In genomic region chr14:54503476-54503875, GRCh38 we compare ENCODE assay signal across 8 cellular contexts. TPM values are rescaled to one million over a fixed set of nuclear protein-coding genes. Genes with fewer than 3 reads are reported as not detected.
DNase-seq lines count a peak whose midpoint lies in the region; ATAC-seq and TF ChIP-seq lines count a peak whose summit lies in the region.

No MANE protein-coding gene starts in this region.

- H3K27me3 ChIP-seq in ACC112 (ENCODE audit: insufficient read depth, low read length): no peaks in the 10 kb centered on the region
- no peaks in the 10 kb centered on the region for H3K27me3 ChIP-seq in left ventricle myocardium inferior (ENCODE audit: low read depth)

- H3K79me2 ChIP-seq in ACC112 (ENCODE audit: control insufficient read depth, insufficient read depth, low read length, unreplicated experiment): no peaks in the 10 kb centered on the region

- no peaks in the 10 kb centered on the region for H3K9me3 Mint-ChIP-seq in stimulated activated effector memory CD8-positive, alpha-beta T cell treated with anti-CD3 and anti-CD28 coated beads, Interleukin-12 subunit alpha, Interleukin-12 subunit beta, amount 100 ng/mL, for 72 hours

- H3K36me3 ChIP-seq in ACC112 (ENCODE audit: insufficient read depth, low read length) (no peaks in the 10 kb centered on the region), left ventricle myocardium inferior (no peaks in the 10 kb centered on the region)

- H3K4me1 ChIP-seq in ACC112 (ENCODE audit: control insufficient read depth, insufficient read depth, low read length, unreplicated experiment) (peaks cover 3% of the 10 kb centered on the region), left ventricle myocardium inferior (no peaks in the 10 kb centered on the region)

- H3K9me3 ChIP-seq in left ventricle myocardium inferior (replicated peaks): no peaks in the 10 kb centered on the region

- intact Hi-C loops in left ventricle myocardium inferior (cut with micrococcal nuclease): no loop called here

- no peak overlapping the region for H3K4me3 Mint-ChIP-seq in stimulated activated effector memory CD8-positive, alpha-beta T cell treated with anti-CD3 and anti-CD28 coated beads, Interleukin-12 subunit alpha, Interleukin-12 subunit beta, amount 100 ng/mL, for 72 hours

- TF ChIP-seq CTCF in GM13977 (IDR thresholded peaks at IDR 0.05; ENCODE audit: extremely low read depth, insufficient read depth, missing control alignments): peak; percentile 39
- peak; percentile 26 for TF ChIP-seq CTCF in left ventricle myocardium inferior (IDR thresholded peaks at IDR 0.05; ENCODE audit: borderline replicate concordance)

- no peak overlapping the region for H3K27ac Mint-ChIP-seq in stimulated activated effector memory CD8-positive, alpha-beta T cell treated with anti-CD3 and anti-CD28 coated beads, Interleukin-12 subunit alpha, Interleukin-12 subunit beta, amount 100 ng/mL, for 72 hours

- H2AFZ ChIP-seq in ACC112 (ENCODE audit: low read length, unreplicated experiment): peak overlapping the region; percentile 54

- in situ Hi-C loops in GM13977 (cut with MboI; ENCODE audit: low pct_unique_long_range_greater_than_20kb, low sequenced_read_pairs, unreplicated experiment): no loop called here

- no peak overlapping the region for H3K4me3 ChIP-seq in ACC112 (ENCODE audit: low read depth, low read length)
- H3K4me3 ChIP-seq in left ventricle myocardium inferior: no peak overlapping the region

- DNase-seq in GM13977 (ENCODE audit: low spot score) (no peak), left ventricle myocardium inferior (no peak), NCI-H526 (lab: John Stamatoyannopoulos, UW) (no peak), NCI-H146 (lab: John Stamatoyannopoulos, UW) (no peak)
- no peak for DNase-seq in stimulated activated effector memory CD8-positive, alpha-beta T cell treated with anti-CD3 and anti-CD28 coated beads, Interleukin-12 subunit alpha, Interleukin-12 subunit beta, amount 100 ng/mL, for 72 hours (ENCODE audit: low spot score in 2 of 2)

- ATAC-seq in SK-N-SH treated with all-trans-retinoic acid at 6 μM for 48 hours (peak; percentile 92), GM21360 (IDR thresholded peaks at IDR 0.05; ENCODE audit: unreplicated experiment) (no peak)
- ATAC-seq in stimulated activated effector memory CD8-positive, alpha-beta T cell treated with anti-CD3 and anti-CD28 coated beads, Interleukin-12 subunit alpha, Interleukin-12 subunit beta, amount 100 ng/mL, for 72 hours: no peak

- no peaks in the 10 kb centered on the region for H3K4me1 Mint-ChIP-seq in stimulated activated effector memory CD8-positive, alpha-beta T cell treated with anti-CD3 and anti-CD28 coated beads, Interleukin-12 subunit alpha, Interleukin-12 subunit beta, amount 100 ng/mL, for 72 hours

- H3K36me3 Mint-ChIP-seq in stimulated activated effector memory CD8-positive, alpha-beta T cell treated with anti-CD3 and anti-CD28 coated beads, Interleukin-12 subunit alpha, Interleukin-12 subunit beta, amount 100 ng/mL, for 72 hours: no peaks in the 10 kb centered on the region

- H3K27ac ChIP-seq in ACC112 (ENCODE audit: low read depth, low read length) (no peak overlapping the region), left ventricle myocardium inferior (replicated peaks) (no peak overlapping the region)

TF ChIP-seq in SK-N-SH treated with all-trans-retinoic acid at 6 μM for 48 hours, 23 proteins besides CTCF, POLR2A, EP300 and RAD21:
- no peak for TF ChIP-seq TCF4 (CRISPR knock-in tag; IDR thresholded peaks at IDR 0.05; ENCODE audit: borderline replicate concordance)
- TF ChIP-seq ZNF70 (CRISPR knock-in tag; IDR thresholded peaks at IDR 0.05): no peak
- TF ChIP-seq OSR1 (CRISPR knock-in tag; IDR thresholded peaks at IDR 0.05): no peak
- no peak for TF ChIP-seq ARNTL (CRISPR knock-in tag; IDR thresholded peaks at IDR 0.05; ENCODE audit: borderline replicate concordance, low read depth)
- TF ChIP-seq ESRRG (CRISPR knock-in tag; IDR thresholded peaks at IDR 0.05): no peak
- TF ChIP-seq SNAI2 (CRISPR knock-in tag; IDR thresholded peaks at IDR 0.05): no peak
- no peak for TF ChIP-seq POU6F1 (CRISPR knock-in tag; IDR thresholded peaks at IDR 0.05; ENCODE audit: borderline replicate concordance, low read depth)
- TF ChIP-seq ZNF565 (CRISPR knock-in tag; conservative IDR thresholded peaks at IDR 0.05; ENCODE audit: low read depth): no peak
- no peak for TF ChIP-seq CREB5 (CRISPR knock-in tag; IDR thresholded peaks at IDR 0.05; ENCODE audit: low read depth)
- no peak for TF ChIP-seq ZNF8 (CRISPR knock-in tag; IDR thresholded peaks at IDR 0.05)
- TF ChIP-seq GLIS3 (CRISPR knock-in tag; IDR thresholded peaks at IDR 0.05): no peak
- no peak for TF ChIP-seq BACH2 (CRISPR knock-in tag; IDR thresholded peaks at IDR 0.05; ENCODE audit: borderline replicate concordance)
- no peak for TF ChIP-seq ZC3H10 (CRISPR knock-in tag; IDR thresholded peaks at IDR 0.05)
- no peak for TF ChIP-seq TSHZ2 (CRISPR knock-in tag; IDR thresholded peaks at IDR 0.05)
- TF ChIP-seq TOX (CRISPR knock-in tag; IDR thresholded peaks at IDR 0.05; ENCODE audit: borderline replicate concordance): no peak
- TF ChIP-seq ZFP30 (CRISPR knock-in tag; IDR thresholded peaks at IDR 0.05): no peak
- TF ChIP-seq PPARA (CRISPR knock-in tag; IDR thresholded peaks at IDR 0.05; ENCODE audit: borderline replicate concordance): no peak
- no peak for TF ChIP-seq ZFP3 (CRISPR knock-in tag; IDR thresholded peaks at IDR 0.05)
- TF ChIP-seq PATZ1 (CRISPR knock-in tag; IDR thresholded peaks at IDR 0.05; ENCODE audit: borderline replicate concordance): no peak

RNA-seq across cellular contexts. Expression of gene CGRRF1, which starts 6.2 kb away (rescaled TPM):
- total RNA-seq in left ventricle myocardium inferior: 21.3 TPM

RNA-seq across cellular contexts. Expression of gene GMFB, which starts 14.7 kb away (rescaled TPM):
- total RNA-seq in left ventricle myocardium inferior: 23.4 TPM
